Comparison of ENCODE assay signal across 33 cellular contexts in the genomic region with DNA sequence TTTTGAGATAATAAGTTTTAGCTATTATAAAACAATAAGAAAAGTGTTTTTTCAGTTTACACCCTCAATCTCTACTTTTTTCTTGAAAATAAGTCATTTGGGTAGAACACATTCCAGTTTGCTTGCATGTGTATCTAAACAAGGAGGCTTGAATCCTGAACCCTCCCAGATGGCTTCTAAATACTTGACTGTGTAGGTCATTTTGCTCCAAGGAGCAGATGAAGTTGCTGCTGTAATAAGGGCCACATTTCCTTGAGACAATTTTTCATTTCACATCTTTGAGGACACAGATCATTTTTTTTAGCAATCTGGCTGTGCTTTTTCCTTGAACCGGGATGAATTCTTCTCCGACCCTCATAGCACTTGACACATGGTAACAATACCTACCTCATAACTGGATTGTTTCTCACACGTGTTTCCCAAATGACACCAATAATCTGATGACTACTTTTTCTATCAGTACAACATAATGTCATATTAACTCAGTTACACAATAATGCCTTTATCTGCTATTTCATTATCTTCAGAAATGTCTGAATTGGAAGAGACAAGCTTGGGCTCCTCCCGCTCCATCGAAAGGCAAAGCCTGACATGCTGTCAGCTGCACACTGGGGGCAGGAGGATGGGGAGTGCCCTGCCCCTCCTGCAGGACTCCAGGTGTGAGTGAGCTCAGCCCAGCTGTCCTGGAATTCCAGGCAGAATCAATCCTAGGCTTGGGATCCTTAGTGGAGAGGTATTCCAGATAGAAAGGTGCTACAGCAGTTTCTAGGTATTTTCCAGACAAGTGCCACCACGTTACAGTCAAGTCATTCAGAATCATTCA. TPM values are rescaled to one million over a fixed set of nuclear protein-coding genes. Genes with fewer than 3 reads are reported as not detected.
A peak's percentile ranks its signal among the peaks of the same experiment; 100 is the strongest.
DNase-seq lines count a peak whose midpoint lies in the region; ATAC-seq and TF ChIP-seq lines count a peak whose summit lies in the region.
"Had no signal": no experiment of that assay in that cellular context is flagged by ENCODE, and none has a peak within 500 bp of the region (broad histone marks: within the 10 kb centered on the region; RNA-seq: fewer than 3 reads in every experiment).

No MANE protein-coding gene starts in this region.

- no peak overlapping the region for H3K14ac ChIP-seq in IMR-90 (replicated peaks; ENCODE audit: low read depth, low read length)

- no peaks in the 10 kb centered on the region for H3K79me1 ChIP-seq in IMR-90 (ENCODE audit: low read depth in 1 of 2, low read length in 2 of 2)

- ATAC-seq in IMR-90 (ENCODE audit: low read depth): peak; percentile 84
- ATAC-seq in HG03520 (IDR thresholded peaks at IDR 0.05; ENCODE audit: unreplicated experiment): no peak
- ATAC-seq: activated naive CD8-positive, alpha-beta T cell treated with anti-CD3 and anti-CD28 coated beads, Interleukin-2, amount 50 U/mL, for 24 hours; mucosa of descending colon; stimulated activated naive CD8-positive, alpha-beta T cell treated with anti-CD3 and anti-CD28 coated beads, Interleukin-15, Interleukin-2, amounts not matched to agents 100 U/mL and 50 U/mL, for 24 hours had no signal

- H3K4me2 ChIP-seq in IMR-90 (ENCODE audit: low read depth, low read length): no peak overlapping the region

- no peak overlapping the region for H2AFZ ChIP-seq in IMR-90 (replicated peaks; ENCODE audit: low read length, poor library complexity)

- DNase-seq in NCI-H748 (lab: John Stamatoyannopoulos, UW; ENCODE audit: unreplicated experiment) (peak; percentile 28), NCI-H748 treated with DMSO at 0.1 percent for 48 hours (lab: John Stamatoyannopoulos, UW) (no peak), IMR-90 (peak; percentile 62), fibroblast of pulmonary artery (ENCODE audit: low read depth) (peak; percentile 21), uterus (no peak), mucosa of gallbladder (ENCODE audit: low spot score) (no peak), GM19240 (ENCODE audit: insufficient read length, low spot score) (no peak)
- DNase-seq: 8988T; activated CD8-positive, alpha-beta memory T cell treated with anti-CD3 and anti-CD28 coated beads, Interleukin-2, amount 50 U/mL, for 4 hours; activated naive CD8-positive, alpha-beta T cell treated with anti-CD3 and anti-CD28 coated beads, Interleukin-2, amount 50 U/mL, for 24 hours; GDM1; Karpas-422; mucosa of descending colon; NCI-H187 treated with DMSO at 0.1 percent for 48 hours; NK-92 treated with Interleukin-12 subunit alpha and Interleukin-12 subunit beta, amount 100 ng/mL, for 24 hours; stimulated activated naive CD8-positive, alpha-beta T cell treated with anti-CD3 and anti-CD28 coated beads, Interleukin-15, Interleukin-2, amounts not matched to agents 100 U/mL and 50 U/mL, for 24 hours; T-helper 2 cell had no signal

- H3K9me1 ChIP-seq in IMR-90 (ENCODE audit: insufficient read depth, low read length): no peaks in the 10 kb centered on the region

- no peak overlapping the region for H2AK9ac ChIP-seq in IMR-90 (replicated peaks; ENCODE audit: low read depth, low read length, poor library complexity)

- no peak overlapping the region for H4K5ac ChIP-seq in IMR-90 (ENCODE audit: low read depth, low read length)

- no peak overlapping the region for H2BK15ac ChIP-seq in IMR-90 (ENCODE audit: low read depth, low read length)

- H3K56ac ChIP-seq in IMR-90 (ENCODE audit: extremely low read depth, insufficient read depth, low read length): no peak overlapping the region

- in situ Hi-C loops in IMR-90 (cut with MboI; ENCODE audit: low sequenced_read_pairs): no loop called here

- H2BK120ac ChIP-seq in IMR-90 (ENCODE audit: low read depth, low read length): no peak overlapping the region

- no peaks in the 10 kb centered on the region for H3K27me3 ChIP-seq in IMR-90 (ENCODE audit: control insufficient read depth, insufficient read depth, low read length)
- no peaks in the 10 kb centered on the region for H3K27me3 ChIP-seq in uterus
- H3K27me3 ChIP-seq: breast epithelium, tibial nerve had no signal

- peaks cover 4% of the 10 kb centered on the region; the same call in 1 of the 2 replicates for H3K36me3 ChIP-seq in IMR-90 (ENCODE audit: control insufficient read depth, insufficient read depth, low read length)
- no peaks in the 10 kb centered on the region for H3K36me3 ChIP-seq in uterus
- H3K36me3 ChIP-seq: breast epithelium, prostate gland had no signal

- BruUV-seq in IMR-90 (replicated peaks; lab: Mats Ljungman, UMichigan): no TSS peak

- H3K18ac ChIP-seq in IMR-90 (ENCODE audit: low read depth, low read length): no peak overlapping the region

- no peak overlapping the region for H3K27ac ChIP-seq in IMR-90 (ENCODE audit: insufficient read depth, low read length)
- H3K27ac ChIP-seq in uterus: peak overlapping the region; percentile 3 to 17
- H3K27ac ChIP-seq: C4-2B, prostate gland, SK-N-MC, tibial nerve, VCaP had no signal

- CTCF ChIA-PET in IMR-90 (lab: Yijun Ruan, JAX): interaction anchor here (0.8 to 1.1 kb wide), 3 partner anchors 10 to 13 kb away, joined by 4 to 5 read pairs (median 5); no protein-coding TSS in a partner anchor

- H3K9me3 ChIP-seq in IMR-90 (ENCODE audit: control insufficient read depth, insufficient read depth, low read length) (no peaks in the 10 kb centered on the region), uterus (no peaks in the 10 kb centered on the region)
- H3K9me3 ChIP-seq: breast epithelium, mucosa of descending colon, prostate gland, tibial nerve had no signal

- H2BK5ac ChIP-seq in IMR-90 (ENCODE audit: low read depth, low read length, poor library complexity, severe bottlenecking): no peak overlapping the region

- H3K4me1 ChIP-seq in IMR-90 (ENCODE audit: control insufficient read depth, insufficient read depth, low read length) (no peaks in the 10 kb centered on the region), uterus (no peaks in the 10 kb centered on the region)
- H3K4me1 ChIP-seq: breast epithelium, prostate gland had no signal

- no peaks in the 10 kb centered on the region for H4K20me1 ChIP-seq in IMR-90 (ENCODE audit: insufficient read depth, low read length)

- H3K4me3 ChIP-seq in IMR-90 (ENCODE audit: insufficient read depth, low read depth, low read length) (no peak overlapping the region), fibroblast of pulmonary artery (replicated peaks; ENCODE audit: low read depth, low read length) (no peak overlapping the region), uterus (no peak overlapping the region)
- H3K4me3 ChIP-seq: breast epithelium, GM12878, mucosa of descending colon, prostate gland, SK-N-MC, skin epidermis, tibial nerve had no signal

- WGBS in IMR-90 (ENCODE audit: extremely low coverage in 2 of 2, insufficient read length in 1 of 2), 2 experiments: 80% methylated on average over 3 of the region's 6 CpGs; no CpG with 5 or more reads in 1 of the 2 experiments

- H2BK20ac ChIP-seq in IMR-90 (ENCODE audit: low read depth, low read length): no peak overlapping the region

- H4K91ac ChIP-seq in IMR-90 (ENCODE audit: insufficient read depth, low read depth, low read length): no peak overlapping the region

- H2AK5ac ChIP-seq in IMR-90 (ENCODE audit: low read depth, low read length): no peak overlapping the region

- no peak overlapping the region for H3K23ac ChIP-seq in IMR-90 (ENCODE audit: low read depth, low read length)

- no peak overlapping the region for H3K4ac ChIP-seq in IMR-90 (ENCODE audit: low read depth, low read length)

- POLR2A ChIA-PET in IMR-90 (lab: Charles Lee; ENCODE audit: unreplicated experiment): no interaction called here

- no peak for TF ChIP-seq RAD21 in IMR-90 (IDR thresholded peaks at IDR 0.05; ENCODE audit: low read length)

- intact Hi-C loops in IMR-90 (cut with micrococcal nuclease) (no loop called here), uterus (cut with DNase I; ENCODE audit: low total_unique reads) (no loop called here)

- no peak overlapping the region for H3K9ac ChIP-seq in IMR-90 (ENCODE audit: low read depth, low read length)

- dilution Hi-C loops in IMR-90 (cut with HindIII; ENCODE audit: low sequenced_read_pairs, unreplicated experiment): no loop called here

- TF ChIP-seq POLR2A in IMR-90 (IDR thresholded peaks at IDR 0.05; ENCODE audit: low read depth, low read length) (no peak), uterus (IDR thresholded peaks at IDR 0.05) (no peak)

- no peak overlapping the region for H4K8ac ChIP-seq in IMR-90 (ENCODE audit: low read depth in 2 of 2, low read length in 2 of 2)

- TF ChIP-seq CTCF in IMR-90 (conservative IDR thresholded peaks at IDR 0.05; ENCODE audit: low read depth, low read length) (no peak), fibroblast of pulmonary artery (IDR thresholded peaks at IDR 0.05; ENCODE audit: low read length, missing control alignments) (no peak), uterus (IDR thresholded peaks at IDR 0.05) (no peak)

TF ChIP-seq in IMR-90, 13 proteins besides CTCF, POLR2A, EP300 and RAD21 (continues in another document):
- no peak for TF ChIP-seq BHLHE40 (IDR thresholded peaks at IDR 0.05; ENCODE audit: low read depth, low read length)
- TF ChIP-seq CEBPB (IDR thresholded peaks at IDR 0.05; ENCODE audit: low read depth, low read length): no peak
- no peak for TF ChIP-seq RFX5 (IDR thresholded peaks at IDR 0.05; ENCODE audit: low read depth, low read length)
- no peak for TF ChIP-seq RCOR1 (IDR thresholded peaks at IDR 0.05; ENCODE audit: insufficient replicate concordance, low read length)
- TF ChIP-seq, protein P1, sequence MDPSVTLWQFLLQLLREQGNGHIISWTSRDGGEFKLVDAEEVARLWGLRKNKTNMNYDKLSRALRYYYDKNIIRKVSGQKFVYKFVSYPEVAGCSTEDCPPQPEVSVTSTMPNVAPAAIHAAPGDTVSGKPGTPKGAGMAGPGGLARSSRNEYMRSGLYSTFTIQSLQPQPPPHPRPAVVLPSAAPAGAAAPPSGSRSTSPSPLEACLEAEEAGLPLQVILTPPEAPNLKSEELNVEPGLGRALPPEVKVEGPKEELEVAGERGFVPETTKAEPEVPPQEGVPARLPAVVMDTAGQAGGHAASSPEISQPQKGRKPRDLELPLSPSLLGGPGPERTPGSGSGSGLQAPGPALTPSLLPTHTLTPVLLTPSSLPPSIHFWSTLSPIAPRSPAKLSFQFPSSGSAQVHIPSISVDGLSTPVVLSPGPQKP (IDR thresholded peaks at IDR 0.05; ENCODE audit: borderline replicate concordance, low read depth, low read length): no peak
- no peak for TF ChIP-seq FOS (IDR thresholded peaks at IDR 0.05; ENCODE audit: low read depth, low read length)
- TF ChIP-seq MAZ (IDR thresholded peaks at IDR 0.05; ENCODE audit: borderline replicate concordance, low read depth, low read length): no peak

RNA-seq across cellular contexts. Expression of gene GPHB5, which starts 30.9 kb away (rescaled TPM):
- total RNA-seq in IMR-90 (2012; rRNA removed) (not detected in 2 replicates), uterus (not detected), mucosa of gallbladder (not detected)
- polyA plus RNA-seq in IMR-90 (2012; rRNA removed): not detected in 2 replicates
- polyA plus RNA-seq in IMR-90 (2012; cell fraction: cytosol; rRNA removed): not detected in 2 replicates
- polyA plus RNA-seq in IMR-90 (2012; cell fraction: nucleus; rRNA removed; ENCODE audit: low replicate concordance): not detected in 2 replicates
- total RNA-seq: activated T-helper 2 cell treated with anti-CD3 and anti-CD28 coated beads, Interferon-gamma antibody, Interleukin-2, Interleukin-4, amounts not matched to agents 10 μg/mL and 5 μg/mL and 100 μg/mL, durations not matched to agents 14 hours and 24 hours and 36 hours; breast epithelium; endothelial cell of umbilical vein; glomerular endothelial cell; GM12878; H4; HT1080; liver; mucosa of descending colon; neural crest cell; prostate gland; tibial nerve had no signal
- polyA plus RNA-seq: endothelial cell of umbilical vein, GM12878, liver had no signal

Comparison
In these comparisons a context has a peak if more than half of its experiments do, and no peak if none do; other contexts are left out.
1. DNase-seq: peak in NCI-H748 (single experiment), IMR-90 (single experiment) and fibroblast of pulmonary artery (single experiment); none in NCI-H748 treated with DMSO at 0.1 percent for 48 hours (single experiment), uterus (0 of 2), mucosa of gallbladder (single experiment) and GM19240 (single experiment).